ENCODE assay signal across 15 cellular contexts in genomic region chr2:136029149-136029548, GRCh38. TPM values are rescaled to one million over a fixed set of nuclear protein-coding genes. Genes with fewer than 3 reads are reported as not detected.
DNase-seq lines count a peak whose midpoint lies in the region; ATAC-seq lines count a peak whose summit lies in the region.
"Had no signal": no experiment of that assay in that cellular context is flagged by ENCODE, and none has a peak within 500 bp of the region (broad histone marks: within the 10 kb centered on the region; RNA-seq: fewer than 3 reads in every experiment).

No MANE protein-coding gene starts in this region.

- no peaks in the 10 kb centered on the region for H3K36me3 Mint-ChIP-seq in activated naive CD8-positive, alpha-beta T cell treated with anti-CD3 and anti-CD28 coated beads for 36 hours
- H3K36me3 Mint-ChIP-seq: activated naive CD8-positive, alpha-beta T cell; stimulated activated effector memory CD8-positive, alpha-beta T cell treated with anti-CD3 and anti-CD28 coated beads, Interleukin-12 subunit alpha, Interleukin-12 subunit beta, amount 100 ng/mL, for 72 hours had no signal

- no peaks in the 10 kb centered on the region for H3K9me3 Mint-ChIP-seq in activated naive CD8-positive, alpha-beta T cell treated with anti-CD3 and anti-CD28 coated beads for 36 hours
- H3K9me3 Mint-ChIP-seq: stimulated activated effector memory CD8-positive, alpha-beta T cell treated with anti-CD3 and anti-CD28 coated beads, Interleukin-12 subunit alpha, Interleukin-12 subunit beta, amount 100 ng/mL, for 72 hours had no signal

- no peak overlapping the region for H3K4me3 Mint-ChIP-seq in activated naive CD8-positive, alpha-beta T cell treated with anti-CD3 and anti-CD28 coated beads for 36 hours
- H3K4me3 Mint-ChIP-seq: activated naive CD8-positive, alpha-beta T cell; B cell; stimulated activated effector memory CD8-positive, alpha-beta T cell treated with anti-CD3 and anti-CD28 coated beads, Interleukin-12 subunit alpha, Interleukin-12 subunit beta, amount 100 ng/mL, for 72 hours had no signal

- no peak overlapping the region for H3K27ac Mint-ChIP-seq in activated naive CD8-positive, alpha-beta T cell treated with anti-CD3 and anti-CD28 coated beads for 36 hours
- H3K27ac Mint-ChIP-seq: activated naive CD8-positive, alpha-beta T cell; B cell; progenitor cell of endocrine pancreas; stimulated activated effector memory CD8-positive, alpha-beta T cell treated with anti-CD3 and anti-CD28 coated beads, Interleukin-12 subunit alpha, Interleukin-12 subunit beta, amount 100 ng/mL, for 72 hours had no signal

- ATAC-seq in GM18858 (IDR thresholded peaks at IDR 0.05; ENCODE audit: unreplicated experiment) (peak; percentile 76), GM21528 (IDR thresholded peaks at IDR 0.05; ENCODE audit: low FRiP score, unreplicated experiment) (peak; percentile 75), HG03025 (IDR thresholded peaks at IDR 0.05; ENCODE audit: low FRiP score, unreplicated experiment) (peak; percentile 82), HG03571 (IDR thresholded peaks at IDR 0.05; ENCODE audit: unreplicated experiment) (peak; percentile 87)
- ATAC-seq: stimulated activated effector memory CD8-positive, alpha-beta T cell treated with anti-CD3 and anti-CD28 coated beads, Interleukin-12 subunit alpha, Interleukin-12 subunit beta, amount 100 ng/mL, for 72 hours had no signal

- DNase-seq in cortex of kidney (lab: John Stamatoyannopoulos, UW): no peak
- DNase-seq in stimulated activated CD4-positive, alpha-beta T cell treated with anti-CD3 and anti-CD28 coated beads, Interleukin-15, amount 100 ng/mL, for 24 hours: no peak
- no peak for DNase-seq in hypothalamus (lab: John Stamatoyannopoulos, UW)
- no peak for DNase-seq in activated naive CD8-positive, alpha-beta T cell treated with anti-CD3 and anti-CD28 coated beads for 36 hours
- DNase-seq: midbrain; stimulated activated CD4-positive, alpha-beta T cell treated with anti-CD3 and anti-CD28 coated beads, Interleukin-1b, Interleukin-23, amount 100 ng/mL, for 48 hours; T-helper 9 cell had no signal

- peaks cover 3% of the 10 kb centered on the region for H3K27me3 Mint-ChIP-seq in activated naive CD8-positive, alpha-beta T cell treated with anti-CD3 and anti-CD28 coated beads for 36 hours
- H3K27me3 Mint-ChIP-seq: activated naive CD8-positive, alpha-beta T cell; B cell; progenitor cell of endocrine pancreas had no signal

- peaks cover 16% of the 10 kb centered on the region for H3K4me1 Mint-ChIP-seq in activated naive CD8-positive, alpha-beta T cell treated with anti-CD3 and anti-CD28 coated beads for 36 hours

RNA-seq across cellular contexts. Expression of gene DARS1, which starts 43.7 kb away (rescaled TPM):
- total RNA-seq in activated naive CD8-positive, alpha-beta T cell treated with anti-CD3 and anti-CD28 coated beads for 36 hours: 100 to 1,000 TPM; 165 to 173 TPM
